In genomic region chr13:49828452-49828851, GRCh38 we compare ENCODE assay signal across 17 cellular contexts. TPM values are rescaled to one million over a fixed set of nuclear protein-coding genes. Genes with fewer than 3 reads are reported as not detected.
DNase-seq lines count a peak whose midpoint lies in the region; ATAC-seq and TF ChIP-seq lines count a peak whose summit lies in the region.
"Had no signal": no experiment of that assay in that cellular context is flagged by ENCODE, and none has a peak within 500 bp of the region (broad histone marks: within the 10 kb centered on the region; RNA-seq: fewer than 3 reads in every experiment).

No MANE protein-coding gene starts in this region.

- peaks cover 0 to 3% of the 10 kb centered on the region in 2 donors for H3K9me3 ChIP-seq in left lung
- H3K9me3 ChIP-seq: BE2C had no signal

- no peaks in the 10 kb centered on the region for H3K27me3 ChIP-seq in GM23338 (ENCODE audit: insufficient read depth)
- H3K27me3 ChIP-seq in left lung: no peaks in the 10 kb centered on the region
- H3K27me3 ChIP-seq: BE2C had no signal

- no peaks in the 10 kb centered on the region for H4K20me1 ChIP-seq in GM23338 (replicated peaks; ENCODE audit: insufficient read depth)

- in situ Hi-C loops in SK-MEL-5 (cut with HindIII; ENCODE audit: low pct_unique_long_range_greater_than_20kb, low sequenced_read_pairs): no loop called here

- no peaks in the 10 kb centered on the region; the same call in 2 of the 3 replicates for H3K36me3 Mint-ChIP-seq in GM23338 (ENCODE audit: low read depth)
- H3K36me3 Mint-ChIP-seq in T-helper 2 cell treated with Interferon-gamma antibody and Interleukin-4, amounts not matched to agents 5 μg/mL and 100 μg/mL, for 36 hours (ENCODE audit: low read depth): no peaks in the 10 kb centered on the region
- H3K36me3 Mint-ChIP-seq: T-cell had no signal

- TF ChIP-seq CTCF in GM23338 (conservative IDR thresholded peaks at IDR 0.05; ENCODE audit: low read depth in 2 of 2): peak in 1 of 2 experiments; percentile 37; a peak in 2 of 4 replicates
- TF ChIP-seq CTCF in left lung (IDR thresholded peaks at IDR 0.05): no peak

- H3K4me1 ChIP-seq in GM23338 (ENCODE audit: insufficient read depth): no peaks in the 10 kb centered on the region
- H3K4me1 ChIP-seq in left lung: no peaks in the 10 kb centered on the region
- H3K4me1 ChIP-seq: BE2C had no signal

- peaks cover 4% of the 10 kb centered on the region; the same call in 2 of the 3 replicates for H3K9me3 Mint-ChIP-seq in GM23338
- peaks cover 3% of the 10 kb centered on the region for H3K9me3 Mint-ChIP-seq in T-helper 2 cell treated with Interferon-gamma antibody and Interleukin-4, amounts not matched to agents 5 μg/mL and 100 μg/mL, for 36 hours

- no peaks in the 10 kb centered on the region for H3K79me2 ChIP-seq in GM23338 (replicated peaks; ENCODE audit: insufficient read depth)

- H3K4me1 Mint-ChIP-seq in GM23338: peaks cover 2% of the 10 kb centered on the region; the same call in 2 of the 3 replicates
- H3K4me1 Mint-ChIP-seq in T-helper 2 cell treated with Interferon-gamma antibody and Interleukin-4, amounts not matched to agents 5 μg/mL and 100 μg/mL, for 36 hours (ENCODE audit: low read depth): no peaks in the 10 kb centered on the region
- H3K4me1 Mint-ChIP-seq: activated CD8-positive, alpha-beta memory T cell treated with anti-CD3 and anti-CD28 coated beads, Interleukin-2, amount 10 ng/mL, durations not matched to agents 7 days and 5 days had no signal

- no peak overlapping the region for H3K4me2 ChIP-seq in GM23338
- H3K4me2 ChIP-seq: PC-9 had no signal

- no peaks in the 10 kb centered on the region for H3K9me2 ChIP-seq in GM23338 (ENCODE audit: insufficient read depth)

- ATAC-seq in GM23338 (0 out of 3 replicates have a peak, but pooled peaks have one; percentile 29), left lung (peak; percentile 48), GM21619 (IDR thresholded peaks at IDR 0.05; ENCODE audit: unreplicated experiment) (no peak)
- ATAC-seq: activated CD8-positive, alpha-beta memory T cell treated with anti-CD3 and anti-CD28 coated beads, Interleukin-2, amount 10 ng/mL, durations not matched to agents 7 days and 5 days; right cardiac atrium had no signal

- H3K4me3 Mint-ChIP-seq in GM23338: no peak overlapping the region
- H3K4me3 Mint-ChIP-seq in T-helper 2 cell treated with Interferon-gamma antibody and Interleukin-4, amounts not matched to agents 5 μg/mL and 100 μg/mL, for 36 hours: no peak overlapping the region
- H3K4me3 Mint-ChIP-seq: activated CD8-positive, alpha-beta memory T cell treated with anti-CD3 and anti-CD28 coated beads, Interleukin-2, amount 10 ng/mL, durations not matched to agents 7 days and 5 days; T-cell had no signal

- no peak overlapping the region for H3K27ac Mint-ChIP-seq in GM23338
- H3K27ac Mint-ChIP-seq in T-helper 2 cell treated with Interferon-gamma antibody and Interleukin-4, amounts not matched to agents 5 μg/mL and 100 μg/mL, for 36 hours: no peak overlapping the region
- H3K27ac Mint-ChIP-seq: activated CD8-positive, alpha-beta memory T cell treated with anti-CD3 and anti-CD28 coated beads, Interleukin-2, amount 10 ng/mL, durations not matched to agents 7 days and 5 days; T-cell had no signal

- H3K4me3 ChIP-seq in GM23338: no peak overlapping the region
- no peak overlapping the region for H3K4me3 ChIP-seq in left lung
- H3K4me3 ChIP-seq: PC-9 had no signal

- DNase-seq in GM23338 (ENCODE audit: low spot score): peak; percentile 11
- DNase-seq in MV-4-11 (lab: John Stamatoyannopoulos, UW): peak; percentile 89
- peak; percentile 32 for DNase-seq in SK-MEL-5 (ENCODE audit: low read depth, low spot score)
- DNase-seq in left lung: no peak
- no peak for DNase-seq in T-helper 2 cell treated with Interferon-gamma antibody and Interleukin-4, amounts not matched to agents 5 μg/mL and 100 μg/mL, for 36 hours (ENCODE audit: low spot score)
- DNase-seq in activated naive CD4-positive, alpha-beta T cell treated with anti-CD3 and anti-CD28 coated beads, Interleukin-2, amount 50 U/mL, for 16 hours: no peak
- DNase-seq: activated CD8-positive, alpha-beta memory T cell treated with anti-CD3 and anti-CD28 coated beads, Interleukin-2, amount 10 ng/mL, durations not matched to agents 7 days and 5 days; activated gamma-delta T cell; aorta; BE2C; DMS79 treated with DMSO at 0.1 percent for 48 hours; NCI-H2107; right cardiac atrium; substantia nigra; T-cell had no signal

- H3K27ac ChIP-seq in GM23338 (ENCODE audit: low read depth): no peak overlapping the region
- no peak overlapping the region for H3K27ac ChIP-seq in left lung
- H3K27ac ChIP-seq: PC-9 had no signal

- H2AFZ ChIP-seq in GM23338: no peak overlapping the region
- H2AFZ ChIP-seq: PC-9 had no signal

- no peaks in the 10 kb centered on the region for H3F3A ChIP-seq in GM23338 (replicated peaks; ENCODE audit: low read depth)

- H3K36me3 ChIP-seq in GM23338 (ENCODE audit: insufficient read depth) (no peaks in the 10 kb centered on the region), left lung (no peaks in the 10 kb centered on the region)
- H3K36me3 ChIP-seq: BE2C had no signal

- intact Hi-C loops in left lung (cut with DNase I): no loop called here

- no peaks in the 10 kb centered on the region for H3K27me3 Mint-ChIP-seq in GM23338 (ENCODE audit: insufficient read depth, low read depth, poor library complexity)
- H3K27me3 Mint-ChIP-seq in T-helper 2 cell treated with Interferon-gamma antibody and Interleukin-4, amounts not matched to agents 5 μg/mL and 100 μg/mL, for 36 hours (ENCODE audit: low read depth): peaks cover 25% of the 10 kb centered on the region

TF ChIP-seq in GM23338, 12 proteins besides CTCF, POLR2A, EP300 and RAD21:
- no peak for TF ChIP-seq ZNF331 (CRISPR knock-in tag; IDR thresholded peaks at IDR 0.05; ENCODE audit: low read depth)
- TF ChIP-seq ZNF462 (CRISPR knock-in tag; IDR thresholded peaks at IDR 0.05): no peak

RNA-seq across cellular contexts. Expression of gene KPNA3, which starts 36.0 kb away (rescaled TPM):
- total RNA-seq in GM23338 (2014; rRNA removed; shearing (Covaris generic)): 50.9 and 55.7 TPM in 2 replicates
- polyA plus RNA-seq in GM23338 (2016; fragmentation: Nextera tagmentation; extraction: Ambion mirVana): 26.8 and 30.5 TPM in 2 replicates
- total RNA-seq in SK-MEL-5 (2014; rRNA removed; shearing (Covaris generic)): 22.3 and 26.5 TPM in 2 replicates
- polyA plus RNA-seq in SK-MEL-5 (2015; cell fraction: cytosol; rRNA removed): 22.9 and 33.9 TPM in 2 replicates
- 18.7 and 19.3 TPM in 2 replicates for polyA plus RNA-seq in SK-MEL-5 (2015; cell fraction: nucleus; rRNA removed)
- total RNA-seq in left lung: 10 to 100 TPM; 36.0 to 41.2 TPM

Comparison
In these comparisons a context has a peak if more than half of its experiments do, and no peak if none do; other contexts are left out.
1. DNase-seq: peak in GM23338 (single experiment), MV-4-11 (single experiment) and SK-MEL-5 (single experiment); none in left lung (0 of 2), T-helper 2 cell treated with Interferon-gamma antibody and Interleukin-4, amounts not matched to agents 5 μg/mL and 100 μg/mL, for 36 hours (single experiment) and activated naive CD4-positive, alpha-beta T cell treated with anti-CD3 and anti-CD28 coated beads, Interleukin-2, amount 50 U/mL, for 16 hours (single experiment).